Comparison of ENCODE assay signal across 14 cellular contexts in the genomic region with DNA sequence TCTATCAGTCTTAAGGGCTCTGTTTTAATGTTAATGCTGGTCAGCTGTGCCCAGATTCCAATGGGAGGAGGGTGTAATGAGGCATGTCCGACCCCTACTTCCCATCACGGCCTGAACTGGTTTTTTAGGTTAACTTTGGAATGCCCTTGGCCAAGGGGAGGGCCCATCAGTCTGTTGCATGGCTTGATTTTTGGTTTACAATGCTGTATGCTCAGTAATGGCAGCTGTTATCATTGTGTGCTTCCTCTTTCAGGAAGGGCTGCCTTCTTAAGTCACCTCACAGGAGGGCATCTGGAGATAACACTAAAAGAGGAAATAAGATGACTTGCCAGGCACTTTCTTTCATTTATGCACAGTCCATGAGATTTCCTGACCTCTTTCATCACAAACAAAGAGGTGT. TPM values are rescaled to one million over a fixed set of nuclear protein-coding genes. Genes with fewer than 3 reads are reported as not detected.
DNase-seq lines count a peak whose midpoint lies in the region; ATAC-seq, FAIRE-seq and TF ChIP-seq lines count a peak whose summit lies in the region.
"Had no signal": no experiment of that assay in that cellular context is flagged by ENCODE, and none has a peak within 500 bp of the region (broad histone marks: within the 10 kb centered on the region; RNA-seq: fewer than 3 reads in every experiment).

No MANE protein-coding gene starts in this region.

- H3K79me2 ChIP-seq in K562 (ENCODE audit: control insufficient read depth, insufficient read depth, low read length), result no peaks in the 10 kb centered on the region

- POLR2A ChIA-PET in K562 (lab: Yijun Ruan, JAX), result no interaction called here

- WGBS in K562 (ENCODE audit: insufficient coverage, low coverage, missing lambda C conversion rate), result 0% methylated on average over 2 of the region's 2 CpGs
- 40% methylated on average over 1 of the region's 2 CpGs; no CpG with 5 or more reads in 1 of the 2 experiments for WGBS in mesodermal cell (ENCODE audit: insufficient coverage in 2 of 2), 2 experiments
- 75 to 88% methylated on average over 2 of the region's 2 CpGs for WGBS in testis, 2 donors
- WGBS in stomach, 5 donors, result 69 to 88% (median 77%) methylated on average over 2 of the region's 2 CpGs

- BruUV-seq in K562 (replicated peaks; lab: Mats Ljungman, UMichigan), result no TSS peak

- intact Hi-C loops in K562 (cut with micrococcal nuclease), result loop anchor here (5.0 kb wide), 1 partner anchor 204 kb away; no protein-coding TSS in a partner anchor
- intact Hi-C loops in testis (cut with DNase I; ENCODE audit: low total_unique reads), result no loop called here
- intact Hi-C loops in stomach (cut with DNase I; ENCODE audit: low total_unique reads), result no loop called here
- intact Hi-C loops in Right ventricle myocardium superior (cut with DNase I), result no loop called here

- TF ChIP-seq POLR2A in K562 (conservative IDR thresholded peaks at IDR 0.05) (no peak), testis (IDR thresholded peaks at IDR 0.05) (no peak), stomach (IDR thresholded peaks at IDR 0.05) (no peak)

- peak; percentile 45 to 53 for TF ChIP-seq RAD21 in K562 (CRISPR knock-in tag; conservative IDR thresholded peaks at IDR 0.05 in 1 of 2, IDR thresholded peaks at IDR 0.05 in 1 of 2)

- no peak overlapping the region for H3K4me3 ChIP-seq in K562
- no peak overlapping the region for H3K4me3 ChIP-seq in mesodermal cell (ENCODE audit: extremely low read depth, insufficient read depth, low read length, poor library complexity, severe bottlenecking)
- no peak overlapping the region for H3K4me3 ChIP-seq in testis
- no peak overlapping the region for H3K4me3 ChIP-seq in stomach
- H3K4me3 ChIP-seq: gastroesophageal sphincter had no signal

- peak overlapping the region; percentile 49; the same call in 2 of the 3 replicates for H3K27ac ChIP-seq in K562 (ENCODE audit: extremely low read depth, low read depth, low read length)
- peak overlapping the region; percentile 67 for H3K27ac ChIP-seq in mesodermal cell (ENCODE audit: low read depth, low read length, severe bottlenecking)
- no peak overlapping the region for H3K27ac ChIP-seq in testis
- no peak overlapping the region for H3K27ac ChIP-seq in stomach
- H3K27ac ChIP-seq: gastroesophageal sphincter had no signal

- FAIRE-seq in K562 (lab: Jason Lieb, UNC), result peak; percentile 80
- FAIRE-seq: bronchial epithelial cell, HTR-8/SVneo had no signal

- H3K4me2 ChIP-seq in K562 (ENCODE audit: insufficient read depth, low read length), result peak overlapping the region; percentile 30; the same call in 1 of the 2 replicates

- no peaks in the 10 kb centered on the region for H4K20me1 ChIP-seq in K562 (replicated peaks; ENCODE audit: control insufficient read depth, insufficient read depth, low read length)

- DNase-seq in G401 (ENCODE audit: low spot score) (peak; percentile 21), MV-4-11 (lab: John Stamatoyannopoulos, UW) (peak; percentile 86), K562 (ENCODE audit: extremely low read depth in 1 of 4, low spot score in 3 of 4) (peak in 2 of 4 experiments; percentile 20 to 63), T-helper 1 cell (no peak), testis (no peak), stomach (no peak), Right ventricle myocardium superior (no peak)
- DNase-seq: CD8-positive, alpha-beta memory T cell had no signal

- no peaks in the 10 kb centered on the region for H3K36me3 ChIP-seq in K562 (ENCODE audit: control insufficient read depth, insufficient read depth, low read length)
- no peaks in the 10 kb centered on the region for H3K36me3 ChIP-seq in mesodermal cell (ENCODE audit: control insufficient read depth, insufficient read depth, low read length)
- H3K36me3 ChIP-seq in testis (ENCODE audit: low read depth, missing control alignments), result no peaks in the 10 kb centered on the region
- no peaks in the 10 kb centered on the region for H3K36me3 ChIP-seq in stomach
- H3K36me3 ChIP-seq: gastroesophageal sphincter had no signal

- TF ChIP-seq EP300 in K562 (IDR thresholded peaks at IDR 0.05; ENCODE audit: low read length), result peak; percentile 60; the same call in 1 of the 2 replicates
- no peak for TF ChIP-seq EP300 in stomach (IDR thresholded peaks at IDR 0.05)

- ATAC-seq in K562 (peak; percentile 84), Right ventricle myocardium superior (ENCODE audit: poor library complexity) (no peak)
- ATAC-seq: gastroesophageal sphincter, HCT116, Panc1 had no signal

- H3K9me1 ChIP-seq in K562 (ENCODE audit: control insufficient read depth, insufficient read depth, low read length), result no peaks in the 10 kb centered on the region

- H2AFZ ChIP-seq in K562 (ENCODE audit: low read depth, low read length), result peak overlapping the region; percentile 66

- H3K27me3 ChIP-seq in K562 (ENCODE audit: control insufficient read depth in 2 of 2, insufficient read depth in 2 of 2, low read length in 2 of 2) (no peaks in the 10 kb centered on the region), testis (no peaks in the 10 kb centered on the region), stomach (no peaks in the 10 kb centered on the region)
- H3K27me3 ChIP-seq: gastroesophageal sphincter had no signal

- H3K9ac ChIP-seq in K562 (ENCODE audit: insufficient read depth in 1 of 2, low read depth in 2 of 2, low read length in 2 of 2), result no peak overlapping the region

- CTCF ChIA-PET in K562 (lab: Yijun Ruan, JAX; ENCODE audit: low intra/inter-chr PET ratio), result no interaction called here

- in situ Hi-C loops in G401 (cut with HindIII; ENCODE audit: low sequenced_read_pairs), result no loop called here
- in situ Hi-C loops in K562 (cut with MboI), result no loop called here

- H3K9me3 ChIP-seq in K562 (replicated peaks; ENCODE audit: control insufficient read depth, insufficient read depth, low read depth, low read length), result peaks cover 3% of the 10 kb centered on the region; the same call in 1 of the 2 replicates
- H3K9me3 ChIP-seq in mesodermal cell (ENCODE audit: control insufficient read depth, low read length), result peaks cover 16% of the 10 kb centered on the region
- H3K9me3 ChIP-seq in testis, result no peaks in the 10 kb centered on the region
- H3K9me3 ChIP-seq in stomach, result peaks cover 0 to 23% (median 5%) of the 10 kb centered on the region in 4 donors
- H3K9me3 ChIP-seq: gastroesophageal sphincter had no signal

- H3K4me1 ChIP-seq in K562 (replicated peaks in 1 of 2; ENCODE audit: control insufficient read depth in 2 of 2, insufficient read depth in 2 of 2, low read length in 2 of 2) (peaks cover 8 to 32% of the 10 kb centered on the region in 2 experiments; a peak in 4 of 5 replicates), mesodermal cell (ENCODE audit: control insufficient read depth, insufficient read depth, low read length, poor library complexity, severe bottlenecking) (peaks cover 12% of the 10 kb centered on the region), testis (no peaks in the 10 kb centered on the region), stomach (no peaks in the 10 kb centered on the region)
- H3K4me1 ChIP-seq: gastroesophageal sphincter had no signal

- TF ChIP-seq CTCF in K562 (IDR thresholded peaks at IDR 0.05 in 2 of 3, conservative IDR thresholded peaks at IDR 0.05 in 1 of 3; ENCODE audit: insufficient read depth in 2 of 3, low read depth in 1 of 3, low read length in 3 of 3) (peak in 1 of 3 experiments; percentile 36; a peak in 2 of 6 replicates), testis (IDR thresholded peaks at IDR 0.05) (no peak), stomach (IDR thresholded peaks at IDR 0.05) (no peak)

TF ChIP-seq in K562, 482 proteins besides CTCF, POLR2A, EP300 and RAD21 (continues in another document):
- TF ChIP-seq YY1 (IDR thresholded peaks at IDR 0.05; ENCODE audit: borderline replicate concordance in 1 of 3, control insufficient read depth in 1 of 3, extremely low read depth in 1 of 3, insufficient read depth in 3 of 3, insufficient read length in 1 of 3, insufficient replicate concordance in 2 of 3, low read depth in 1 of 3, low read length in 2 of 3), result peak in 1 of 3 experiments; percentile 52
- TF ChIP-seq, protein P1, sequence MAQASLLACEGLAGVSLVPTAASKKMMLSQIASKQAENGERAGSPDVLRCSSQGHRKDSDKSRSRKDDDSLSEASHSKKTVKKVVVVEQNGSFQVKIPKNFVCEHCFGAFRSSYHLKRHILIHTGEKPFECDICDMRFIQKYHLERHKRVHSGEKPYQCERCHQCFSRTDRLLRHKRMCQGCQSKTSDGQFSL (CRISPR knock-in tag; IDR thresholded peaks at IDR 0.05), result no peak
- TF ChIP-seq, protein P1 (tag; IDR thresholded peaks at IDR 0.05), result no peak
- no peak for TF ChIP-seq RB1 (IDR thresholded peaks at IDR 0.05; ENCODE audit: low read depth)
- TF ChIP-seq MAFF (IDR thresholded peaks at IDR 0.05; ENCODE audit: low read length), result no peak
- no peak for TF ChIP-seq NR3C1 (CRISPR knock-in tag; IDR thresholded peaks at IDR 0.05)

RNA-seq across cellular contexts. Expression of a gene that starts 36.3 kb away (rescaled TPM):
- not detected in 2 replicates for total RNA-seq in G401 (2014; rRNA removed; shearing (Covaris generic))
- 0.21 and 0.67 TPM in 2 replicates for total RNA-seq in K562 (2011; cell fraction: chromatin; rRNA removed; ENCODE audit: low replicate concordance)
- not detected in 2 replicates for total RNA-seq in K562 (2011; cell fraction: nucleolus; rRNA removed)
- not detected in 2 replicates for total RNA-seq in K562 (2011; cell fraction: nucleoplasm; rRNA removed)
- total RNA-seq in K562 (2014; rRNA removed), result not detected in 2 replicates
- total RNA-seq in K562 (2014; rRNA removed; fragmentation: Illumina TruSeq; extraction: Trizol), result not detected in 2 replicates
- total RNA-seq in K562 (2015; rRNA removed; fragmentation: Illumina TruSeq; extraction: Trizol), result not detected in 2 replicates
- total RNA-seq in K562 (2021), result not detected in 2 replicates
- polyA plus RNA-seq in K562 (2011; rRNA removed), result not detected in 2 replicates
- polyA plus RNA-seq in K562 (2011; cell fraction: cytosol; rRNA removed), result not detected in 2 replicates
- polyA plus RNA-seq in K562 (2011; cell fraction: nucleus; rRNA removed), result not detected in 2 replicates
- 1.9 and 5.9 TPM in 2 replicates for polyA plus RNA-seq in K562 (2012)
- not detected in 2 replicates for polyA plus RNA-seq in K562 (2014; fragmentation: Illumina TruSeq; extraction: Trizol)
- under 1 TPM; 0.04 to 0.31 TPM for polyA plus RNA-seq in K562 (2014; fragmentation: Nextera tagmentation; extraction: Ambion mirVana)
- polyA plus RNA-seq in K562 (2014; rRNA removed), result not detected in 2 replicates
- polyA minus RNA-seq in K562 (2011; rRNA and poly(A)+ RNA removed), result not detected in 2 replicates
- polyA minus RNA-seq in K562 (2011; cell fraction: cytosol; rRNA and poly(A)+ RNA removed), result not detected in 2 replicates
- 0.27 and 0.33 TPM in 2 replicates for polyA minus RNA-seq in K562 (2011; cell fraction: nucleus; rRNA and poly(A)+ RNA removed)
- not detected for polyA plus RNA-seq in mesodermal cell (2013, experiment 1 of 2)
- polyA plus RNA-seq in mesodermal cell (2013, experiment 2 of 2), result not detected
- total RNA-seq in testis, result 1 to 10 TPM; 1.2 to 4.3 TPM
- polyA plus RNA-seq in testis (ENCODE audit: insufficient read depth, low read depth, low replicate concordance), result 1.8 TPM
- total RNA-seq in stomach, result not detected
- polyA plus RNA-seq in stomach, result not detected
- total RNA-seq in Right ventricle myocardium superior, result not detected
- total RNA-seq: bronchial epithelial cell; CD8-positive, alpha-beta memory T cell; gastroesophageal sphincter had no signal
- polyA plus RNA-seq: CD8-positive, alpha-beta memory T cell had no signal

Comparison
In these comparisons a context has a peak if more than half of its experiments do, and no peak if none do; other contexts are left out.
1. DNase-seq: peak in G401 (single experiment) and MV-4-11 (single experiment); none in T-helper 1 cell (0 of 5), testis (single experiment), stomach (single experiment) and Right ventricle myocardium superior (single experiment).
2. H3K27ac ChIP-seq: peak in K562 (single experiment) and mesodermal cell (single experiment); none in testis (0 of 2) and stomach (0 of 5).